9 cellular contexts compared by ENCODE assay signal in genomic region chr17:1762233-1762905, GRCh38. TPM values are rescaled to one million over a fixed set of nuclear protein-coding genes. Genes with fewer than 3 reads are reported as not detected.
DNase-seq lines count a peak whose midpoint lies in the region; ATAC-seq, FAIRE-seq and TF ChIP-seq lines count a peak whose summit lies in the region.
"Had no signal": no experiment of that assay in that cellular context is flagged by ENCODE, and none has a peak within 500 bp of the region (broad histone marks: within the 10 kb centered on the region; RNA-seq: fewer than 3 reads in every experiment).

No MANE protein-coding gene starts in this region.

- peak overlapping the region; percentile 69 for H3K27ac ChIP-seq in CD4-positive, CD25-positive, alpha-beta regulatory T cell (ENCODE audit: insufficient read depth, low read length, poor library complexity, severe bottlenecking)
- peak overlapping the region in 2 of 4 donors; percentile 32 to 49 for H3K27ac ChIP-seq in pancreas

- ATAC-seq in CD4-positive, CD25-positive, alpha-beta regulatory T cell (ENCODE audit: low read depth in 2 of 2), result no peak
- ATAC-seq in pancreas (peak; percentile 39 to 66 (median 61)), HG03280 (IDR thresholded peaks at IDR 0.05; ENCODE audit: unreplicated experiment) (no peak), HG02981 (IDR thresholded peaks at IDR 0.05; ENCODE audit: unreplicated experiment) (no peak)

- H3K4me1 ChIP-seq in CD4-positive, CD25-positive, alpha-beta regulatory T cell (ENCODE audit: control insufficient read depth, insufficient read depth, low read length, poor library complexity, severe bottlenecking), result peaks cover 35% of the 10 kb centered on the region
- no peaks in the 10 kb centered on the region for H3K4me1 ChIP-seq in pancreas

- peak overlapping the region in 1 of 4 donors; percentile 68 for H3K4me3 Mint-ChIP-seq in CD4-positive, CD25-positive, alpha-beta regulatory T cell

- H3K4me3 ChIP-seq in CD4-positive, CD25-positive, alpha-beta regulatory T cell (ENCODE audit: low read depth, low read length), result no peak overlapping the region
- peak overlapping the region; percentile 88 for H3K4me3 ChIP-seq in fibroblast of mammary gland (ENCODE audit: control insufficient read depth, low read depth, low read length)
- H3K4me3 ChIP-seq in pancreas, result peak overlapping the region in 3 of 4 donors; percentile 4 to 27 (median 18)

- H3K4me1 Mint-ChIP-seq in CD4-positive, CD25-positive, alpha-beta regulatory T cell, result peaks cover 6 to 43% (median 11%) of the 10 kb centered on the region in 4 donors

- H3K36me3 ChIP-seq in CD4-positive, CD25-positive, alpha-beta regulatory T cell (ENCODE audit: control insufficient read depth, insufficient read depth, low read length), result no peaks in the 10 kb centered on the region
- H3K36me3 ChIP-seq in pancreas, result no peaks in the 10 kb centered on the region

- intact Hi-C loops in pancreas (cut with DNase I), result no loop called here

- WGBS in pancreas, 2 donors, result 56 to 59% methylated on average over 21 of the region's 21 CpGs

- no peaks in the 10 kb centered on the region for H3K9me3 Mint-ChIP-seq in CD4-positive, CD25-positive, alpha-beta regulatory T cell

- H3K36me3 Mint-ChIP-seq in CD4-positive, CD25-positive, alpha-beta regulatory T cell, result peaks cover 4% of the 10 kb centered on the region

- H3K9me3 ChIP-seq in CD4-positive, CD25-positive, alpha-beta regulatory T cell (ENCODE audit: control insufficient read depth in 2 of 2, low read length in 2 of 2), result no peaks in the 10 kb centered on the region
- no peaks in the 10 kb centered on the region for H3K9me3 ChIP-seq in pancreas

- TF ChIP-seq CTCF in fibroblast of mammary gland (conservative IDR thresholded peaks at IDR 0.05; ENCODE audit: control insufficient read depth, insufficient read depth, low read depth, low read length) (no peak), pancreas (IDR thresholded peaks at IDR 0.05) (no peak)

- peak overlapping the region; percentile 66 to 94 (median 72) for H3K27ac Mint-ChIP-seq in CD4-positive, CD25-positive, alpha-beta regulatory T cell

- FAIRE-seq in pancreas (lab: Jason Lieb, UNC), result no peak

- no peak for DNase-seq in CD4-positive, CD25-positive, alpha-beta regulatory T cell
- DNase-seq in SHP77 (lab: John Stamatoyannopoulos, UW), result peak; percentile 95
- peak; percentile 89 for DNase-seq in fibroblast of mammary gland (ENCODE audit: low read depth)
- DNase-seq in pancreas, result peak in 2 of 6 donors; percentile 32 to 49
- no peak for DNase-seq in SIG-M5 treated with dmso at 0.1 percent for 504 hours (lab: John Stamatoyannopoulos, UW; ENCODE audit: unreplicated experiment)
- no peak for DNase-seq in medulla oblongata (ENCODE audit: extremely low spot score)
- DNase-seq: NCI-H526 had no signal

- peaks cover 2% of the 10 kb centered on the region for H3K27me3 Mint-ChIP-seq in CD4-positive, CD25-positive, alpha-beta regulatory T cell

- H3K27me3 ChIP-seq in CD4-positive, CD25-positive, alpha-beta regulatory T cell (ENCODE audit: control insufficient read depth, insufficient read depth, low read length), result no peaks in the 10 kb centered on the region
- H3K27me3 ChIP-seq in pancreas, result no peaks in the 10 kb centered on the region

RNA-seq across cellular contexts. Expression of gene SERPINF1, which starts 0.5 kb away (rescaled TPM):
- not detected for total RNA-seq in CD4-positive, CD25-positive, alpha-beta regulatory T cell
- 1 to 10 TPM in 3 of 4 donors, under 1 TPM in 1; 0.36 to 1.6 (median 1.5) TPM for polyA plus RNA-seq in CD4-positive, CD25-positive, alpha-beta regulatory T cell
- 100 to 1,000 TPM in 2 of 6 donors, 10 to 100 TPM in 4; 40.6 to 178 (median 82.0) TPM for total RNA-seq in pancreas
- 10 to 100 TPM; 73.1 to 95.9 TPM for polyA plus RNA-seq in pancreas

RNA-seq across cellular contexts. Expression of gene SERPINF2, which starts 19.7 kb away (rescaled TPM):
- 0.69 TPM for total RNA-seq in CD4-positive, CD25-positive, alpha-beta regulatory T cell
- polyA plus RNA-seq in CD4-positive, CD25-positive, alpha-beta regulatory T cell, result not detected
- total RNA-seq in pancreas, result 1 to 10 TPM; 1.4 to 5.8 (median 3.4) TPM
- polyA plus RNA-seq in pancreas, result 1 to 10 TPM; 5.6 to 8.8 TPM

RNA-seq across cellular contexts. Expression of gene WDR81, which starts 37.9 kb away (rescaled TPM):
- total RNA-seq in CD4-positive, CD25-positive, alpha-beta regulatory T cell, result 48.4 TPM
- polyA plus RNA-seq in CD4-positive, CD25-positive, alpha-beta regulatory T cell, result 10 to 100 TPM; 10.6 to 15.5 (median 11.1) TPM
- 10 to 100 TPM in 2 of 6 donors, 1 to 10 TPM in 4; 5.7 to 17.0 (median 8.3) TPM for total RNA-seq in pancreas
- 10 to 100 TPM; 14.2 to 24.4 TPM for polyA plus RNA-seq in pancreas

RNA-seq across cellular contexts. Expression of gene TLCD2, which starts 52.2 kb away (rescaled TPM):
- 0.35 TPM for total RNA-seq in CD4-positive, CD25-positive, alpha-beta regulatory T cell
- polyA plus RNA-seq in CD4-positive, CD25-positive, alpha-beta regulatory T cell, result under 1 TPM in 2 of 4 donors, not detected in 2; 0.03 to 0.17 TPM
- total RNA-seq in pancreas, result 1 to 10 TPM in 5 of 6 donors, under 1 TPM in 1; 0.56 to 2.8 (median 1.4) TPM
- 1 to 10 TPM in 1 of 2 donors, under 1 TPM in 1; 0.75 to 1.4 TPM for polyA plus RNA-seq in pancreas

Comparison
In these comparisons a context has a peak if more than half of its experiments do, and no peak if none do; other contexts are left out.
1. ATAC-seq: peak in pancreas (4 of 4); none in CD4-positive, CD25-positive, alpha-beta regulatory T cell (0 of 2), HG03280 (single experiment) and HG02981 (single experiment).
2. DNase-seq: peak in SHP77 (2 of 2) and fibroblast of mammary gland (single experiment); none in CD4-positive, CD25-positive, alpha-beta regulatory T cell (0 of 3), SIG-M5 treated with dmso at 0.1 percent for 504 hours (single experiment) and medulla oblongata (single experiment).
3. RNA of gene SERPINF1, which starts 0.5 kb away (total RNA-seq): 40.6 to 178 TPM in pancreas; not detected in CD4-positive, CD25-positive, alpha-beta regulatory T cell (single experiment); every median in the first group is over 10 times any median in the second.